ENCODE assay signal across 9 cellular contexts in the genomic region with DNA sequence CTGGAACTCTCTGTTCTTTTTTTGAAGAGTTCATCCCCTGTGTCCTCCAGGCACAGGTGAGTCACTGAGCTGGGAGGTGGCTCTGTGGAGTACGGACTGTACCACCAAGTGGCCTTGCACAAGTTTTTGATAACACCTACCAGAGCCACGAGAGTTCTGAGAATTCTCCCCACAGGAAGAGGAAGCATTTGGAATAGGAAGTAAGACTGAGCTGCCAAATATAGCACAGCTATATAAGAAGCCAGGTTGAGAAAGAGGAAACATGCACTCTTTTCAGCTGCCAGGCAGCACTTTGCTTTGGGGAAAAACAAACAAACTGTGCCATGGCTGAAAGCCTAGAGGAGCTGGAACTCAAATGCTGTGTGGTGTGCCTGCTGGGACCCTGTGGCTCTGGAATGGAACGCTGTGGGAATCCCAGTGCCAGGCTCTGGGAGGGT.
DNase-seq lines count a peak whose midpoint lies in the region; ATAC-seq and TF ChIP-seq lines count a peak whose summit lies in the region.
"Had no signal": no experiment of that assay in that cellular context is flagged by ENCODE, and none has a peak within 500 bp of the region (broad histone marks: within the 10 kb centered on the region; RNA-seq: fewer than 3 reads in every experiment).

No MANE protein-coding gene starts in this region.

- no peaks in the 10 kb centered on the region for H3K36me3 Mint-ChIP-seq in activated T-cell treated with anti-CD3 and anti-CD28 coated beads, Interleukin-2, amount 50 U/mL, for 24 hours (ENCODE audit: low read depth)

- TF ChIP-seq CTCF in GM12865 (IDR thresholded peaks at IDR 0.05; ENCODE audit: insufficient read depth, low read depth, low read length, missing control alignments) = no peak
- TF ChIP-seq CTCF in sigmoid colon (IDR thresholded peaks at IDR 0.05) = no peak

- TF ChIP-seq EP300 in sigmoid colon (IDR thresholded peaks at IDR 0.05) = peak in 2 of 4 donors; percentile 69 to 90

- H3K27ac ChIP-seq in sigmoid colon = peak overlapping the region; percentile 7 to 70 (median 50)
- H3K27ac ChIP-seq: SJSA1 had no signal

- H3K4me3 Mint-ChIP-seq in activated T-cell treated with anti-CD3 and anti-CD28 coated beads, Interleukin-2, amount 50 U/mL, for 24 hours = peak overlapping the region; percentile 40

- no peaks in the 10 kb centered on the region for H3K27me3 Mint-ChIP-seq in activated T-cell treated with anti-CD3 and anti-CD28 coated beads, Interleukin-2, amount 50 U/mL, for 24 hours

- 27 to 31% methylated on average over 3 of the region's 3 CpGs for WGBS in sigmoid colon, 2 donors

- peak overlapping the region; percentile 93 for H3K27ac Mint-ChIP-seq in activated T-cell treated with anti-CD3 and anti-CD28 coated beads, Interleukin-2, amount 50 U/mL, for 24 hours

- H3K27me3 ChIP-seq in sigmoid colon = no peaks in the 10 kb centered on the region
- H3K27me3 ChIP-seq: SJSA1 had no signal

- peaks cover 0 to 55% (median 15%) of the 10 kb centered on the region in 4 donors for H3K4me1 ChIP-seq in sigmoid colon

- H3K4me3 ChIP-seq in GM12865 (ENCODE audit: low read depth, low read length) (no peak overlapping the region), sigmoid colon (no peak overlapping the region)
- H3K4me3 ChIP-seq: SJSA1 had no signal

- peaks cover 83% of the 10 kb centered on the region for H3K4me1 Mint-ChIP-seq in activated T-cell treated with anti-CD3 and anti-CD28 coated beads, Interleukin-2, amount 50 U/mL, for 24 hours (ENCODE audit: low read depth)

- intact Hi-C loops in sigmoid colon (cut with DNase I) = no loop called here

- ATAC-seq in GM19455 (IDR thresholded peaks at IDR 0.05; ENCODE audit: unreplicated experiment) = no peak

- DNase-seq in GM12865 (ENCODE audit: low read depth) = peak; percentile 38
- DNase-seq in KG1 (lab: John Stamatoyannopoulos, UW) = peak; percentile 51
- DNase-seq in activated T-cell treated with anti-CD3 and anti-CD28 coated beads, Interleukin-2, amount 50 U/mL, for 24 hours = no peak
- DNase-seq in globus pallidus (ENCODE audit: low spot score) = peak; percentile 40
- peak; percentile 73 for DNase-seq in sigmoid colon
- no peak for DNase-seq in mesenteric fat pad (ENCODE audit: low spot score)
- DNase-seq in A172 (ENCODE audit: low spot score) = no peak

- no peak for TF ChIP-seq POLR2A in sigmoid colon (IDR thresholded peaks at IDR 0.05)

- H3K9me3 Mint-ChIP-seq in activated T-cell treated with anti-CD3 and anti-CD28 coated beads, Interleukin-2, amount 50 U/mL, for 24 hours = no peaks in the 10 kb centered on the region

- no peaks in the 10 kb centered on the region for H3K9me3 ChIP-seq in sigmoid colon
- H3K9me3 ChIP-seq: SJSA1 had no signal

- no peaks in the 10 kb centered on the region for H3K36me3 ChIP-seq in sigmoid colon
- H3K36me3 ChIP-seq: SJSA1 had no signal

Comparison
In these comparisons a context has a peak if more than half of its experiments do, and no peak if none do; other contexts are left out.
1. DNase-seq: peak in GM12865 (single experiment), KG1 (single experiment), globus pallidus (single experiment) and sigmoid colon (single experiment); none in activated T-cell treated with anti-CD3 and anti-CD28 coated beads, Interleukin-2, amount 50 U/mL, for 24 hours (single experiment), mesenteric fat pad (single experiment) and A172 (single experiment).